ENCODE assay signal across 1 cellular context in genomic region chr14:92039720-92040430, GRCh38.
TF ChIP-seq lines count a peak whose summit lies in the region.

Gene TRIP11 (minus strand): TSS chr14:92040059. CDS start chr14:92039685, 374 bp downstream.

TF ChIP-seq in K562, 482 proteins besides CTCF, POLR2A, EP300 and RAD21 (continued from another document and continues in another):
- TF ChIP-seq NEUROD1 (IDR thresholded peaks at IDR 0.05; ENCODE audit: borderline replicate concordance, low read depth, low read length, partially characterized antibody) (no peak), PHF20 (IDR thresholded peaks at IDR 0.05; ENCODE audit: partially characterized antibody) (peak; percentile 84), EGR1 (conservative IDR thresholded peaks at IDR 0.05) (no peak), ZFX (CRISPR knock-in tag; IDR thresholded peaks at IDR 0.05) (peak; percentile 99), MCM2 (IDR thresholded peaks at IDR 0.05; ENCODE audit: low read depth) (no peak), PRDM10 (IDR thresholded peaks at IDR 0.05; ENCODE audit: partially characterized antibody) (peak; percentile 44), HNRNPLL (IDR thresholded peaks at IDR 0.05; ENCODE audit: low read depth, low read length, poor library complexity, severe bottlenecking) (peak; percentile 69), ADNP (tag; IDR thresholded peaks at IDR 0.05) (no peak), KLF1 (tag; IDR thresholded peaks at IDR 0.05) (no peak), POLR2G (IDR thresholded peaks at IDR 0.05; ENCODE audit: low read depth, low read length) (peak; percentile 98), ATF3 (IDR thresholded peaks at IDR 0.05) (no peak), ATF3 (CRISPR knock-in tag; conservative IDR thresholded peaks at IDR 0.05) (peak; percentile 51; the same call in 1 of the 2 replicates), FOXP1 (CRISPR knock-in tag; IDR thresholded peaks at IDR 0.05) (peak; percentile 84), SMARCB1 (IDR thresholded peaks at IDR 0.05; ENCODE audit: insufficient read length, low read depth) (no peak), KDM4B (IDR thresholded peaks at IDR 0.05; ENCODE audit: borderline replicate concordance in 2 of 2, low read depth in 1 of 2) (peak in 1 of 2 experiments; percentile 82; a peak in 1 of 4 replicates), ZNF407 (IDR thresholded peaks at IDR 0.05; ENCODE audit: low read depth) (no peak), MNT (conservative IDR thresholded peaks at IDR 0.05) (peak; percentile 37 to 75; a peak in 3 of 4 replicates), RNF2 (IDR thresholded peaks at IDR 0.05) (peak; percentile 60), RB1 (IDR thresholded peaks at IDR 0.05; ENCODE audit: low read depth) (peak; percentile 77; the same call in 1 of the 2 replicates), GTF2B (IDR thresholded peaks at IDR 0.05; ENCODE audit: extremely low read depth, insufficient read length) (no peak), MTF1 (CRISPR knock-in tag; IDR thresholded peaks at IDR 0.05; ENCODE audit: borderline replicate concordance) (no peak), JUN (IDR thresholded peaks at IDR 0.05; ENCODE audit: borderline replicate concordance, low read depth, low read length) (peak; percentile 16; the same call in 1 of the 2 replicates), JUN (CRISPR knock-in tag; IDR thresholded peaks at IDR 0.05; ENCODE audit: borderline replicate concordance) (no peak), CHD1 (IDR thresholded peaks at IDR 0.05; ENCODE audit: low read length) (no peak), MYBL2 (IDR thresholded peaks at IDR 0.05; ENCODE audit: low read depth) (no peak), MYBL2 (CRISPR knock-in tag; IDR thresholded peaks at IDR 0.05; ENCODE audit: borderline replicate concordance) (no peak), ZNF316 (IDR thresholded peaks at IDR 0.05) (no peak), MTA3 (IDR thresholded peaks at IDR 0.05; ENCODE audit: borderline replicate concordance) (peak; percentile 23; the same call in 1 of the 2 replicates), JUND (IDR thresholded peaks at IDR 0.05; ENCODE audit: borderline replicate concordance, low read depth, low read length) (peak; percentile 51), JUND (tag; IDR thresholded peaks at IDR 0.05; ENCODE audit: borderline replicate concordance, low read depth, low read length) (no peak), CCNT2 (IDR thresholded peaks at IDR 0.05; ENCODE audit: borderline replicate concordance, extremely low read depth, insufficient read length, low read depth, low read length) (no peak), ARNT (IDR thresholded peaks at IDR 0.05) (no peak), ETV1 (tag; conservative IDR thresholded peaks at IDR 0.05; ENCODE audit: low read depth) (0 out of 2 replicates have a peak, but pooled peaks have one; percentile 26), ARID3B (CRISPR knock-in tag; IDR thresholded peaks at IDR 0.05; ENCODE audit: borderline replicate concordance) (no peak), TEAD4 (IDR thresholded peaks at IDR 0.05; ENCODE audit: low read length) (no peak; the same call in 1 of the 2 replicates), TEAD4 (CRISPR knock-in tag; IDR thresholded peaks at IDR 0.05; ENCODE audit: borderline replicate concordance) (no peak), ZNF639 (CRISPR knock-in tag; conservative IDR thresholded peaks at IDR 0.05 in 1 of 2, IDR thresholded peaks at IDR 0.05 in 1 of 2) (peak in 1 of 2 experiments; percentile 83; a peak in 2 of 4 replicates), TCF7L2 (IDR thresholded peaks at IDR 0.05; ENCODE audit: low read depth, low read length) (no peak), ZNF583 (CRISPR knock-in tag; IDR thresholded peaks at IDR 0.05) (no peak), ZNF668 (CRISPR knock-in tag; IDR thresholded peaks at IDR 0.05) (no peak), CHD2 (IDR thresholded peaks at IDR 0.05; ENCODE audit: low read depth, low read length) (no peak), ZNF143 (CRISPR knock-in tag; IDR thresholded peaks at IDR 0.05) (peak; percentile 80), NBN (IDR thresholded peaks at IDR 0.05; ENCODE audit: low read depth) (no peak), TAF1 (IDR thresholded peaks at IDR 0.05; ENCODE audit: control insufficient read depth, extremely low read depth, insufficient read depth, low read length, severe bottlenecking) (peak; percentile 91), L3MBTL2 (IDR thresholded peaks at IDR 0.05) (peak; percentile 85), KAT7 (CRISPR knock-in tag; IDR thresholded peaks at IDR 0.05; ENCODE audit: borderline replicate concordance) (no peak), ETS2 (tag; IDR thresholded peaks at IDR 0.05; ENCODE audit: borderline replicate concordance, poor library complexity, severe bottlenecking) (no peak), ZNF507 (tag; conservative IDR thresholded peaks at IDR 0.05) (no peak), ZNF311 (CRISPR knock-in tag; IDR thresholded peaks at IDR 0.05) (no peak), PRPF4 (IDR thresholded peaks at IDR 0.05; ENCODE audit: insufficient read depth, low read depth, low read length, poor library complexity, severe bottlenecking) (no peak), NELFE (IDR thresholded peaks at IDR 0.05; ENCODE audit: insufficient read depth, insufficient read length) (no peak), RBM34 (IDR thresholded peaks at IDR 0.05; ENCODE audit: borderline replicate concordance, insufficient read depth, low read length) (no peak), HMG20B (CRISPR knock-in tag; IDR thresholded peaks at IDR 0.05) (no peak), LEF1 (IDR thresholded peaks at IDR 0.05) (no peak)
